1 cellular context compared by ENCODE assay signal in genomic region chr15:93070136-93070535, GRCh38.
TF ChIP-seq lines count a peak whose summit lies in the region.

No MANE protein-coding gene starts in this region.

TF ChIP-seq in GM23338, 12 proteins besides CTCF, POLR2A, EP300 and RAD21:
- TF ChIP-seq ZNF462 (CRISPR knock-in tag; IDR thresholded peaks at IDR 0.05) = no peak
- TF ChIP-seq REST (IDR thresholded peaks at IDR 0.05; ENCODE audit: unreplicated experiment) = no peak
- TF ChIP-seq ZNF331 (CRISPR knock-in tag; IDR thresholded peaks at IDR 0.05; ENCODE audit: low read depth) = no peak
- no peak for TF ChIP-seq CREB1 (CRISPR knock-in tag; IDR thresholded peaks at IDR 0.05; ENCODE audit: low read depth)
- no peak for TF ChIP-seq EZH2phosphoT487 (IDR thresholded peaks at IDR 0.05; ENCODE audit: unreplicated experiment)
- TF ChIP-seq EZH2 (IDR thresholded peaks at IDR 0.05; ENCODE audit: low read depth, unreplicated experiment) = no peak
- no peak for TF ChIP-seq ETS1 (IDR thresholded peaks at IDR 0.05)
- no peak for TF ChIP-seq ZNF114 (CRISPR knock-in tag; IDR thresholded peaks at IDR 0.05)
- TF ChIP-seq JUNB (IDR thresholded peaks at IDR 0.05; ENCODE audit: unreplicated experiment) = no peak
- no peak for TF ChIP-seq POLR2AphosphoS5 (IDR thresholded peaks at IDR 0.05; ENCODE audit: low read depth)
- TF ChIP-seq STAT1 (IDR thresholded peaks at IDR 0.05; ENCODE audit: unreplicated experiment) = no peak
- no peak for TF ChIP-seq NANOG (IDR thresholded peaks at IDR 0.05; ENCODE audit: borderline replicate concordance)
